ENCODE assay signal across 12 cellular contexts in genomic region chr12:110256780-110257431, GRCh38. TPM values are rescaled to one million over a fixed set of nuclear protein-coding genes. Genes with fewer than 3 reads are reported as not detected.
DNase-seq lines count a peak whose midpoint lies in the region; ATAC-seq, FAIRE-seq and TF ChIP-seq lines count a peak whose summit lies in the region.
"Had no signal": no experiment of that assay in that cellular context is flagged by ENCODE, and none has a peak within 500 bp of the region (broad histone marks: within the 10 kb centered on the region; RNA-seq: fewer than 3 reads in every experiment).

No MANE protein-coding gene starts in this region.

- H3K27me3 ChIP-seq in IMR-90 (ENCODE audit: control insufficient read depth, insufficient read depth, low read length) (no peaks in the 10 kb centered on the region), K562 (ENCODE audit: control insufficient read depth in 2 of 2, insufficient read depth in 2 of 2, low read length in 2 of 2) (no peaks in the 10 kb centered on the region), HepG2 (ENCODE audit: control insufficient read depth in 1 of 2, insufficient read depth in 2 of 2, low read length in 2 of 2) (no peaks in the 10 kb centered on the region), small intestine (ENCODE audit: control insufficient read depth in 2 of 2, insufficient read depth in 2 of 2, low read length in 2 of 2) (no peaks in the 10 kb centered on the region)

- in situ Hi-C loops in IMR-90 (cut with MboI; ENCODE audit: low sequenced_read_pairs) = no loop called here
- in situ Hi-C loops in K562 (cut with MboI) = no loop called here
- in situ Hi-C loops in HepG2 (cut with HindIII; ENCODE audit: extremely low pct_ligation_motif_present, low pct_unique_long_range_greater_than_20kb) = no loop called here

- peak overlapping the region; percentile 59; the same call in 1 of the 2 replicates for H3K4ac ChIP-seq in IMR-90 (ENCODE audit: low read depth, low read length)

- FAIRE-seq in K562 (lab: Jason Lieb, UNC) (no peak), HepG2 (lab: Jason Lieb, UNC) (peak; percentile 37), small intestine (lab: Jason Lieb, UNC) (no peak)

- H2AK9ac ChIP-seq in IMR-90 (replicated peaks; ENCODE audit: low read depth, low read length, poor library complexity) = no peak overlapping the region

- no peak for TF ChIP-seq EP300 in K562 (IDR thresholded peaks at IDR 0.05; ENCODE audit: low read length)
- TF ChIP-seq EP300 in HepG2 (IDR thresholded peaks at IDR 0.05; ENCODE audit: low read depth in 2 of 2, low read length in 2 of 2) = no peak
- no peak for TF ChIP-seq EP300 in HepG2 (CRISPR knock-in tag; IDR thresholded peaks at IDR 0.05; ENCODE audit: borderline replicate concordance)

- H3K27ac Mint-ChIP-seq in nephron progenitor cell = no peak overlapping the region

- no peak overlapping the region for H4K8ac ChIP-seq in IMR-90 (ENCODE audit: low read depth in 2 of 2, low read length in 2 of 2)

- H3K4me2 ChIP-seq in IMR-90 (ENCODE audit: low read depth, low read length) (no peak overlapping the region), K562 (ENCODE audit: insufficient read depth, low read length) (no peak overlapping the region), HepG2 (ENCODE audit: low read depth, low read length) (peak overlapping the region; percentile 77)

- no peak overlapping the region for H3K18ac ChIP-seq in IMR-90 (ENCODE audit: low read depth, low read length)

- H2AK5ac ChIP-seq in IMR-90 (ENCODE audit: low read depth, low read length) = peak overlapping the region; percentile 51; the same call in 1 of the 2 replicates

- H3K36me3 Mint-ChIP-seq in nephron progenitor cell (ENCODE audit: low read depth) = peaks cover 13% of the 10 kb centered on the region

- CTCF ChIA-PET in IMR-90 (lab: Yijun Ruan, JAX) = no interaction called here
- CTCF ChIA-PET in K562 (lab: Yijun Ruan, JAX; ENCODE audit: low intra/inter-chr PET ratio) = no interaction called here
- CTCF ChIA-PET in HepG2 (lab: Yijun Ruan, JAX; ENCODE audit: low intra/inter-chr PET ratio, low total read pairs) = no interaction called here

- H3K14ac ChIP-seq in IMR-90 (replicated peaks; ENCODE audit: low read depth, low read length) = 0 out of 2 replicates have a peak overlapping the region, but pooled peaks have one; percentile 26

- no peak overlapping the region for H3K23ac ChIP-seq in IMR-90 (ENCODE audit: low read depth, low read length)

- BruUV-seq in IMR-90 (replicated peaks; lab: Mats Ljungman, UMichigan) (no TSS peak), K562 (replicated peaks; lab: Mats Ljungman, UMichigan) (no TSS peak), HepG2 (replicated peaks; lab: Mats Ljungman, UMichigan) (no TSS peak)

- peaks cover 18% of the 10 kb centered on the region for H3K4me1 Mint-ChIP-seq in nephron progenitor cell

- no peak overlapping the region for H2BK120ac ChIP-seq in IMR-90 (ENCODE audit: low read depth, low read length)

- no peak overlapping the region for H2BK15ac ChIP-seq in IMR-90 (ENCODE audit: low read depth, low read length)

- H3K56ac ChIP-seq in IMR-90 (ENCODE audit: extremely low read depth, insufficient read depth, low read length) = no peak overlapping the region

- TF ChIP-seq POLR2A in IMR-90 (IDR thresholded peaks at IDR 0.05; ENCODE audit: low read depth, low read length) (no peak), K562 (conservative IDR thresholded peaks at IDR 0.05) (no peak), HepG2 (IDR thresholded peaks at IDR 0.05; ENCODE audit: insufficient read depth in 1 of 2, low read depth in 2 of 2, low read length in 2 of 2) (no peak)

- H4K20me1 ChIP-seq in IMR-90 (ENCODE audit: insufficient read depth, low read length) (no peaks in the 10 kb centered on the region), K562 (replicated peaks; ENCODE audit: control insufficient read depth, insufficient read depth, low read length) (no peaks in the 10 kb centered on the region), HepG2 (ENCODE audit: insufficient read depth, low read length) (no peaks in the 10 kb centered on the region)

- H4K91ac ChIP-seq in IMR-90 (ENCODE audit: insufficient read depth, low read depth, low read length) = no peak overlapping the region

- H3K9me1 ChIP-seq in IMR-90 (ENCODE audit: insufficient read depth, low read length) (no peaks in the 10 kb centered on the region), K562 (ENCODE audit: control insufficient read depth, insufficient read depth, low read length) (no peaks in the 10 kb centered on the region)

- H3K4me3 Mint-ChIP-seq in nephron progenitor cell = no peak overlapping the region

- POLR2A ChIA-PET in IMR-90 (lab: Charles Lee; ENCODE audit: unreplicated experiment) (no interaction called here), K562 (lab: Yijun Ruan, JAX) (interaction anchor here (0.6 to 1.2 kb wide), 6 partner anchors 8 to 168 kb away, joined by 3 to 4 read pairs (median 3); no protein-coding TSS in a partner anchor), HepG2 (lab: Yijun Ruan, JAX) (interaction anchor here (0.8 to 2.3 kb wide), 5 partner anchors 9 to 146 kb away, joined by 3 to 18 read pairs (median 6); partner anchors contain the start of gene ATP2A2)

- intact Hi-C loops in IMR-90 (cut with micrococcal nuclease) = no loop called here
- intact Hi-C loops in K562 (cut with micrococcal nuclease) = no loop called here
- intact Hi-C loops in HepG2 (cut with micrococcal nuclease; ENCODE audit: unreplicated experiment) = no loop called here

- no peak for TF ChIP-seq CTCF in IMR-90 (conservative IDR thresholded peaks at IDR 0.05; ENCODE audit: low read depth, low read length)
- TF ChIP-seq CTCF in K562 (IDR thresholded peaks at IDR 0.05 in 2 of 3, conservative IDR thresholded peaks at IDR 0.05 in 1 of 3; ENCODE audit: insufficient read depth in 2 of 3, low read depth in 1 of 3, low read length in 3 of 3) = no peak
- TF ChIP-seq CTCF in HepG2 (CRISPR knock-in tag; IDR thresholded peaks at IDR 0.05) = no peak
- TF ChIP-seq CTCF in nephron progenitor cell (IDR thresholded peaks at IDR 0.05) = no peak

- peaks cover 5% of the 10 kb centered on the region; the same call in 1 of the 2 replicates for H3K4me1 ChIP-seq in IMR-90 (ENCODE audit: control insufficient read depth, insufficient read depth, low read length)
- peaks cover 10 to 16% of the 10 kb centered on the region in 2 experiments; a peak in 4 of 5 replicates for H3K4me1 ChIP-seq in K562 (replicated peaks in 1 of 2; ENCODE audit: control insufficient read depth in 2 of 2, insufficient read depth in 2 of 2, low read length in 2 of 2)
- peaks cover 60% of the 10 kb centered on the region for H3K4me1 ChIP-seq in HepG2 (ENCODE audit: insufficient read depth, low read length)
- peaks cover 0 to 2% of the 10 kb centered on the region in 2 donors for H3K4me1 ChIP-seq in small intestine (ENCODE audit: control insufficient read depth in 2 of 2, insufficient read depth in 1 of 2, low read depth in 1 of 2, low read length in 1 of 2)

- H3K9me3 ChIP-seq in IMR-90 (ENCODE audit: control insufficient read depth, insufficient read depth, low read length) (no peaks in the 10 kb centered on the region), K562 (replicated peaks; ENCODE audit: control insufficient read depth, insufficient read depth, low read depth, low read length) (no peaks in the 10 kb centered on the region), HepG2 (ENCODE audit: low read length) (no peaks in the 10 kb centered on the region), small intestine (ENCODE audit: control insufficient read depth, low read depth) (no peaks in the 10 kb centered on the region)

- no peak; the same call in 1 of the 2 replicates for ATAC-seq in IMR-90 (ENCODE audit: low read depth)
- ATAC-seq in K562 = peak; percentile 58
- ATAC-seq in HepG2 = peak; percentile 73
- no peak for ATAC-seq in HG03439 (IDR thresholded peaks at IDR 0.05; ENCODE audit: unreplicated experiment)

- no peak overlapping the region for H3K27ac ChIP-seq in IMR-90 (ENCODE audit: insufficient read depth, low read length)
- H3K27ac ChIP-seq in K562 (ENCODE audit: extremely low read depth, low read depth, low read length) = 0 out of 3 replicates have a peak overlapping the region, but pooled peaks have one; percentile 30
- peak overlapping the region; percentile 41 for H3K27ac ChIP-seq in HepG2 (ENCODE audit: extremely low read length, insufficient read depth, low read length)
- H3K27ac ChIP-seq in small intestine (ENCODE audit: low read depth in 1 of 2, low read length in 1 of 2) = peak overlapping the region; percentile 53 to 63

- H3K79me2 ChIP-seq in K562 (ENCODE audit: control insufficient read depth, insufficient read depth, low read length) (no peaks in the 10 kb centered on the region), HepG2 (ENCODE audit: insufficient read depth, low read length) (no peaks in the 10 kb centered on the region)

- H2AFZ ChIP-seq in IMR-90 (replicated peaks; ENCODE audit: low read length, poor library complexity) = peak overlapping the region; percentile 49
- peak overlapping the region; percentile 74; the same call in 1 of the 2 replicates for H2AFZ ChIP-seq in K562 (ENCODE audit: low read depth, low read length)
- H2AFZ ChIP-seq in HepG2 (ENCODE audit: low read length) = no peak overlapping the region

- no peaks in the 10 kb centered on the region for H3K9me3 Mint-ChIP-seq in nephron progenitor cell

- no peak overlapping the region for H3K4me3 ChIP-seq in IMR-90 (ENCODE audit: insufficient read depth, low read depth, low read length)
- no peak overlapping the region for H3K4me3 ChIP-seq in K562
- peak overlapping the region; percentile 13 to 48 (median 25) for H3K4me3 ChIP-seq in HepG2 (replicated peaks in 1 of 3; ENCODE audit: insufficient read depth in 1 of 3, low read depth in 2 of 3, low read length in 3 of 3)
- H3K4me3 ChIP-seq in small intestine (ENCODE audit: low read depth in 1 of 2, low read length in 2 of 2) = no peak overlapping the region

- H4K5ac ChIP-seq in IMR-90 (ENCODE audit: low read depth, low read length) = no peak overlapping the region

- no peak for DNase-seq in IMR-90
- DNase-seq in K562 (ENCODE audit: extremely low read depth in 1 of 4, low spot score in 3 of 4) = no peak
- no peak for DNase-seq in HepG2 (ENCODE audit: low spot score)
- DNase-seq in small intestine = peak; percentile 66
- DNase-seq in nephron progenitor cell = no peak
- no peak for DNase-seq in iPS-NIHi7 (ENCODE audit: extremely low spot score)
- no peak for DNase-seq in stimulated activated CD4-positive, alpha-beta T cell treated with anti-CD3 and anti-CD28 coated beads, Interleukin-4, amount 100 ng/mL, for 24 hours
- DNase-seq: activated CD4-positive, CD25-positive, alpha-beta regulatory T cell treated with anti-CD3 and anti-CD28 coated beads, Interleukin-2, amount 50 U/mL, for 72 hours; activated gamma-delta T cell treated with Interleukin-2 at 50 U/mL for 16 hours; effector CD4-positive, alpha-beta T cell; NCI-H1436 treated with DMSO at 0.1 percent for 48 hours had no signal

- no peak overlapping the region; the same call in 1 of the 2 replicates for H2BK20ac ChIP-seq in IMR-90 (ENCODE audit: low read depth, low read length)

- no peak overlapping the region for H2BK5ac ChIP-seq in IMR-90 (ENCODE audit: low read depth, low read length, poor library complexity, severe bottlenecking)

- no peaks in the 10 kb centered on the region for H3K79me1 ChIP-seq in IMR-90 (ENCODE audit: low read depth in 1 of 2, low read length in 2 of 2)

- dilution Hi-C loops in IMR-90 (cut with HindIII; ENCODE audit: low sequenced_read_pairs, unreplicated experiment) = no loop called here

- H3K9ac ChIP-seq in IMR-90 (ENCODE audit: low read depth, low read length) (no peak overlapping the region), K562 (ENCODE audit: insufficient read depth in 1 of 2, low read depth in 2 of 2, low read length in 2 of 2) (peak overlapping the region in 1 of 2 experiments; percentile 70; a peak in 1 of 4 replicates), HepG2 (ENCODE audit: insufficient read depth, low read depth, low read length) (peak overlapping the region; percentile 47; the same call in 1 of the 2 replicates)

- TF ChIP-seq RAD21 in IMR-90 (IDR thresholded peaks at IDR 0.05; ENCODE audit: low read length) (no peak), K562 (CRISPR knock-in tag; conservative IDR thresholded peaks at IDR 0.05 in 1 of 2, IDR thresholded peaks at IDR 0.05 in 1 of 2) (no peak), HepG2 (CRISPR knock-in tag; IDR thresholded peaks at IDR 0.05) (no peak)

- peaks cover 4% of the 10 kb centered on the region for H3K27me3 Mint-ChIP-seq in nephron progenitor cell (ENCODE audit: low read depth, poor library complexity)

- no peaks in the 10 kb centered on the region for H3K36me3 ChIP-seq in IMR-90 (ENCODE audit: control insufficient read depth, insufficient read depth, low read length)
- no peaks in the 10 kb centered on the region for H3K36me3 ChIP-seq in K562 (ENCODE audit: control insufficient read depth, insufficient read depth, low read length)
- H3K36me3 ChIP-seq in HepG2 (replicated peaks in 1 of 2; ENCODE audit: control insufficient read depth in 1 of 2, insufficient read depth in 2 of 2, low read length in 2 of 2) = no peaks in the 10 kb centered on the region
- H3K36me3 ChIP-seq in small intestine (ENCODE audit: control insufficient read depth in 2 of 2, insufficient read depth in 2 of 2, low read length in 2 of 2) = no peaks in the 10 kb centered on the region

- WGBS in IMR-90 (ENCODE audit: extremely low coverage in 2 of 2, insufficient read length in 1 of 2), 2 experiments = 75% methylated on average over 2 of the region's 12 CpGs; no CpG with 5 or more reads in 1 of the 2 experiments
- 51% methylated on average over 11 of the region's 12 CpGs for WGBS in K562 (ENCODE audit: insufficient coverage, low coverage, missing lambda C conversion rate)
- 6% methylated on average over 6 of the region's 12 CpGs for WGBS in HepG2 (ENCODE audit: low lambda C conversion rate)
- 31 to 45% (median 42%) methylated on average over 12 of the region's 12 CpGs for whole genome bisulfite sequencing in small intestine, 3 donors

RNA-seq across cellular contexts. Expression of gene ATP2A2, which starts 24.1 kb away (rescaled TPM):
- 225 and 230 TPM in 2 replicates for total RNA-seq in IMR-90 (2012; rRNA removed)
- 148 and 166 TPM in 2 replicates for polyA plus RNA-seq in IMR-90 (2012; rRNA removed)
- polyA plus RNA-seq in IMR-90 (2012; cell fraction: cytosol; rRNA removed) = 96.0 and 107 TPM in 2 replicates
- 278 and 358 TPM in 2 replicates for polyA plus RNA-seq in IMR-90 (2012; cell fraction: nucleus; rRNA removed; ENCODE audit: low replicate concordance)
- 436 and 524 TPM in 2 replicates for total RNA-seq in K562 (2011; cell fraction: chromatin; rRNA removed; ENCODE audit: low replicate concordance)
- total RNA-seq in K562 (2011; cell fraction: nucleolus; rRNA removed) = 350 and 362 TPM in 2 replicates
- total RNA-seq in K562 (2011; cell fraction: nucleoplasm; rRNA removed) = 437 and 537 TPM in 2 replicates
- total RNA-seq in K562 (2014; rRNA removed) = 73.5 and 82.5 TPM in 2 replicates
- 46.7 and 51.6 TPM in 2 replicates for total RNA-seq in K562 (2014; rRNA removed; fragmentation: Illumina TruSeq; extraction: Trizol)
- total RNA-seq in K562 (2015; rRNA removed; fragmentation: Illumina TruSeq; extraction: Trizol) = 47.7 and 49.9 TPM in 2 replicates
- total RNA-seq in K562 (2021) = 180 and 205 TPM in 2 replicates
- polyA plus RNA-seq in K562 (2011; rRNA removed) = 44.6 and 88.4 TPM in 2 replicates
- polyA plus RNA-seq in K562 (2011; cell fraction: cytosol; rRNA removed) = 20.8 and 37.3 TPM in 2 replicates
- polyA plus RNA-seq in K562 (2011; cell fraction: nucleus; rRNA removed) = 193 and 236 TPM in 2 replicates
- polyA plus RNA-seq in K562 (2012) = 137 and 151 TPM in 2 replicates
- 137 and 150 TPM in 2 replicates for polyA plus RNA-seq in K562 (2014; fragmentation: Illumina TruSeq; extraction: Trizol)
- polyA plus RNA-seq in K562 (2014; fragmentation: Nextera tagmentation; extraction: Ambion mirVana) = 1 to 10 TPM; 5.2 to 6.7 TPM
- 60.8 and 63.2 TPM in 2 replicates for polyA plus RNA-seq in K562 (2014; rRNA removed)
- 96.8 and 146 TPM in 2 replicates for polyA minus RNA-seq in K562 (2011; rRNA and poly(A)+ RNA removed)
- polyA minus RNA-seq in K562 (2011; cell fraction: cytosol; rRNA and poly(A)+ RNA removed) = 86.8 and 111 TPM in 2 replicates
- 89.9 and 136 TPM in 2 replicates for polyA minus RNA-seq in K562 (2011; cell fraction: nucleus; rRNA and poly(A)+ RNA removed)
- 79.2 and 85.5 TPM in 2 replicates for total RNA-seq in HepG2 (2016; rRNA removed; fragmentation: Illumina TruSeq; extraction: Trizol)
- total RNA-seq in HepG2 (2016; cell fraction: cytosol; rRNA removed; fragmentation: Illumina TruSeq; extraction: Trizol; ENCODE audit: low read depth) = 16.6 and 18.3 TPM in 2 replicates
- total RNA-seq in HepG2 (2016; cell fraction: insoluble cytoplasmic fraction; rRNA removed; fragmentation: Illumina TruSeq; extraction: Trizol) = 64.3 and 88.8 TPM in 2 replicates
- total RNA-seq in HepG2 (2016; cell fraction: membrane; rRNA removed; fragmentation: Illumina TruSeq; extraction: Trizol) = 50.1 and 58.3 TPM in 2 replicates
- total RNA-seq in HepG2 (2016; cell fraction: nucleus; rRNA removed; fragmentation: Illumina TruSeq; extraction: Trizol) = 162 and 186 TPM in 2 replicates
- 35.4 and 40.8 TPM in 2 replicates for polyA plus RNA-seq in HepG2 (2011; rRNA removed)
- polyA plus RNA-seq in HepG2 (2011; cell fraction: cytosol; rRNA removed) = 19.8 and 24.8 TPM in 2 replicates
- 106 and 112 TPM in 2 replicates for polyA plus RNA-seq in HepG2 (2011; cell fraction: nucleus; rRNA removed)
- polyA plus RNA-seq in HepG2 (2012) = 95.4 and 109 TPM in 2 replicates
- polyA plus RNA-seq in HepG2 (2016; cell fraction: cytosol; fragmentation: Illumina TruSeq; extraction: Trizol; ENCODE audit: low read depth) = 7.7 and 8.0 TPM in 2 replicates
- polyA plus RNA-seq in HepG2 (2016; cell fraction: insoluble cytoplasmic fraction; fragmentation: Illumina TruSeq; extraction: Trizol; ENCODE audit: low read depth) = 52.2 and 68.9 TPM in 2 replicates
- polyA plus RNA-seq in HepG2 (2016; cell fraction: membrane; fragmentation: Illumina TruSeq; extraction: Trizol; ENCODE audit: low read depth) = 23.7 and 31.5 TPM in 2 replicates
- polyA plus RNA-seq in HepG2 (2016; cell fraction: nucleus; fragmentation: Illumina TruSeq; extraction: Trizol; ENCODE audit: insufficient read depth, low read depth) = 193 and 199 TPM in 2 replicates
- polyA minus RNA-seq in HepG2 (2011; rRNA and poly(A)+ RNA removed; ENCODE audit: low replicate concordance) = 88.2 and 101 TPM in 2 replicates
- polyA minus RNA-seq in HepG2 (2011; cell fraction: cytosol; rRNA and poly(A)+ RNA removed) = 63.9 and 75.1 TPM in 2 replicates
- polyA minus RNA-seq in HepG2 (2011; cell fraction: nucleus; rRNA and poly(A)+ RNA removed) = 126 and 131 TPM in 2 replicates
- 100 to 1,000 TPM in 1 of 3 donors, 10 to 100 TPM in 2; 14.8 to 100 (median 21.9) TPM for polyA plus RNA-seq in small intestine

Comparison
In these comparisons a context has a peak if more than half of its experiments do, and no peak if none do; other contexts are left out.
1. ATAC-seq: peak in K562 (single experiment) and HepG2 (single experiment); none in IMR-90 (single experiment) and HG03439 (single experiment).
2. H3K4me3 ChIP-seq: peak in HepG2 (3 of 3); none in IMR-90 (single experiment), K562 (single experiment) and small intestine (0 of 2).